Comparison of ENCODE assay signal across 1 cellular context in genomic region chr20:25015986-25016385, GRCh38.
TF ChIP-seq lines count a peak whose summit lies in the region.

No MANE protein-coding gene starts in this region.

TF ChIP-seq in WTC11, 78 proteins besides CTCF, POLR2A, EP300 and RAD21 (continued from another document):
- TF ChIP-seq CREB1 (CRISPR knock-in tag; IDR thresholded peaks at IDR 0.05) (no peak), ATF2 (CRISPR knock-in tag; IDR thresholded peaks at IDR 0.05; ENCODE audit: borderline replicate concordance, low read depth) (no peak), PRRX2 (CRISPR knock-in tag; IDR thresholded peaks at IDR 0.05) (no peak), ZNF532 (CRISPR knock-in tag; IDR thresholded peaks at IDR 0.05; ENCODE audit: borderline replicate concordance) (no peak), ATF6 (CRISPR knock-in tag; IDR thresholded peaks at IDR 0.05) (no peak), ZSCAN18 (CRISPR knock-in tag; IDR thresholded peaks at IDR 0.05) (no peak), TP53 (CRISPR knock-in tag; IDR thresholded peaks at IDR 0.05) (no peak), IRF1 (CRISPR knock-in tag; IDR thresholded peaks at IDR 0.05) (no peak), ZNF423 (CRISPR knock-in tag; IDR thresholded peaks at IDR 0.05) (no peak), SP1 (CRISPR knock-in tag; conservative IDR thresholded peaks at IDR 0.05) (no peak)
